1 cellular context compared by ENCODE assay signal in the genomic region with DNA sequence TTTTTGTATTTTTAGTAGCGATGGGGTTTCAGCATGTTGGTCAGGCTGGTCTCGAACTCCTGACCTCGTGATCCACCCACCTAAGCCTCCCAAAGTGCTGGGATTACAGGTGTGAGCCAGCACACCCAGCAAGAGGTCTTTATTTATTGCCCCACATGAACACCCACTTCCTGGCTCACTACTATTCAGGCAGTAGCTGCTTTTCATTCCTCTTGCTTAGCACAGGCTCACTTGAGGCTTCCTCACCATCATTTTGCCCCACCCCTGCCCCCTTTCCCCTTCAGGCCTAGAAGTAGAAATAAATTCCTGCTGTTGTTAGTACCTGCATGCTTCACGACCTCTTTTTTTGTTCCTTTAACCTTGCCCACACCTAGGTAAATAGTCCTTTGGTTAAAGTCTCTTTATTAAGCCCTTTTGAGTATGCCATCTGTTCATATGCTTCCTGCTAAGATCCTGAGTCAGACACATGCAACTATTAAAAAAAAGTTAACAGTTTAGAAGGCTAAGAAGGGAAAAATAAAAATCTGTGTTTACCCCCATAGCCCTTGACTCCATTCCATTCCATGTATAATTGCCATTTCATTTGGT.
TF ChIP-seq lines count a peak whose summit lies in the region.

No MANE protein-coding gene starts in this region.

TF ChIP-seq in HepG2, 621 proteins besides CTCF, POLR2A, EP300 and RAD21 (continued from another document):
- TF ChIP-seq, protein P1, sequence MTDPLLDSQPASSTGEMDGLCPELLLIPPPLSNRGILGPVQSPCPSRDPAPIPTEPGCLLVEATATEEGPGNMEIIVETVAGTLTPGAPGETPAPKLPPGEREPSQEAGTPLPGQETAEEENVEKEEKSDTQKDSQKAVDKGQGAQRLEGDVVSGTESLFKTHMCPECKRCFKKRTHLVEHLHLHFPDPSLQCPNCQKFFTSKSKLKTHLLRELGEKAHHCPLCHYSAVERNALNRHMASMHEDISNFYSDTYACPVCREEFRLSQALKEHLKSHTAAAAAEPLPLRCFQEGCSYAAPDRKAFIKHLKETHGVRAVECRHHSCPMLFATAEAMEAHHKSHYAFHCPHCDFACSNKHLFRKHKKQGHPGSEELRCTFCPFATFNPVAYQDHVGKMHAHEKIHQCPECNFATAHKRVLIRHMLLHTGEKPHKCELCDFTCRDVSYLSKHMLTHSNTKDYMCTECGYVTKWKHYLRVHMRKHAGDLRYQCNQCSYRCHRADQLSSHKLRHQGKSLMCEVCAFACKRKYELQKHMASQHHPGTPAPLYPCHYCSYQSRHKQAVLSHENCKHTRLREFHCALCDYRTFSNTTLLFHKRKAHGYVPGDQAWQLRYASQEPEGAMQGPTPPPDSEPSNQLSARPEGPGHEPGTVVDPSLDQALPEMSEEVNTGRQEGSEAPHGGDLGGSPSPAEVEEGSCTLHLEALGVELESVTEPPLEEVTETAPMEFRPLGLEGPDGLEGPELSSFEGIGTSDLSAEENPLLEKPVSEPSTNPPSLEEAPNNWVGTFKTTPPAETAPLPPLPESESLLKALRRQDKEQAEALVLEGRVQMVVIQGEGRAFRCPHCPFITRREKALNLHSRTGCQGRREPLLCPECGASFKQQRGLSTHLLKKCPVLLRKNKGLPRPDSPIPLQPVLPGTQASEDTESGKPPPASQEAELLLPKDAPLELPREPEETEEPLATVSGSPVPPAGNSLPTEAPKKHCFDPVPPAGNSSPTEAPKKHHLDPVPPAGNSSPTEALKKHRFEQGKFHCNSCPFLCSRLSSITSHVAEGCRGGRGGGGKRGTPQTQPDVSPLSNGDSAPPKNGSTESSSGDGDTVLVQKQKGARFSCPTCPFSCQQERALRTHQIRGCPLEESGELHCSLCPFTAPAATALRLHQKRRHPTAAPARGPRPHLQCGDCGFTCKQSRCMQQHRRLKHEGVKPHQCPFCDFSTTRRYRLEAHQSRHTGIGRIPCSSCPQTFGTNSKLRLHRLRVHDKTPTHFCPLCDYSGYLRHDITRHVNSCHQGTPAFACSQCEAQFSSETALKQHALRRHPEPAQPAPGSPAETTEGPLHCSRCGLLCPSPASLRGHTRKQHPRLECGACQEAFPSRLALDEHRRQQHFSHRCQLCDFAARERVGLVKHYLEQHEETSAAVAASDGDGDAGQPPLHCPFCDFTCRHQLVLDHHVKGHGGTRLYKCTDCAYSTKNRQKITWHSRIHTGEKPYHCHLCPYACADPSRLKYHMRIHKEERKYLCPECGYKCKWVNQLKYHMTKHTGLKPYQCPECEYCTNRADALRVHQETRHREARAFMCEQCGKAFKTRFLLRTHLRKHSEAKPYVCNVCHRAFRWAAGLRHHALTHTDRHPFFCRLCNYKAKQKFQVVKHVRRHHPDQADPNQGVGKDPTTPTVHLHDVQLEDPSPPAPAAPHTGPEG (CRISPR knock-in tag; IDR thresholded peaks at IDR 0.05): no peak
- no peak for TF ChIP-seq ZMYM4 (CRISPR knock-in tag; IDR thresholded peaks at IDR 0.05)
- TF ChIP-seq, protein P2, sequence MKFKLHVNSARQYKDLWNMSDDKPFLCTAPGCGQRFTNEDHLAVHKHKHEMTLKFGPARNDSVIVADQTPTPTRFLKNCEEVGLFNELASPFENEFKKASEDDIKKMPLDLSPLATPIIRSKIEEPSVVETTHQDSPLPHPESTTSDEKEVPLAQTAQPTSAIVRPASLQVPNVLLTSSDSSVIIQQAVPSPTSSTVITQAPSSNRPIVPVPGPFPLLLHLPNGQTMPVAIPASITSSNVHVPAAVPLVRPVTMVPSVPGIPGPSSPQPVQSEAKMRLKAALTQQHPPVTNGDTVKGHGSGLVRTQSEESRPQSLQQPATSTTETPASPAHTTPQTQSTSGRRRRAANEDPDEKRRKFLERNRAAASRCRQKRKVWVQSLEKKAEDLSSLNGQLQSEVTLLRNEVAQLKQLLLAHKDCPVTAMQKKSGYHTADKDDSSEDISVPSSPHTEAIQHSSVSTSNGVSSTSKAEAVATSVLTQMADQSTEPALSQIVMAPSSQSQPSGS (CRISPR knock-in tag; IDR thresholded peaks at IDR 0.05): no peak
- TF ChIP-seq FIP1L1 (IDR thresholded peaks at IDR 0.05; ENCODE audit: borderline replicate concordance, insufficient read depth, low read depth, low read length): no peak
- no peak for TF ChIP-seq IKZF1 (IDR thresholded peaks at IDR 0.05)
- TF ChIP-seq, protein P3, sequence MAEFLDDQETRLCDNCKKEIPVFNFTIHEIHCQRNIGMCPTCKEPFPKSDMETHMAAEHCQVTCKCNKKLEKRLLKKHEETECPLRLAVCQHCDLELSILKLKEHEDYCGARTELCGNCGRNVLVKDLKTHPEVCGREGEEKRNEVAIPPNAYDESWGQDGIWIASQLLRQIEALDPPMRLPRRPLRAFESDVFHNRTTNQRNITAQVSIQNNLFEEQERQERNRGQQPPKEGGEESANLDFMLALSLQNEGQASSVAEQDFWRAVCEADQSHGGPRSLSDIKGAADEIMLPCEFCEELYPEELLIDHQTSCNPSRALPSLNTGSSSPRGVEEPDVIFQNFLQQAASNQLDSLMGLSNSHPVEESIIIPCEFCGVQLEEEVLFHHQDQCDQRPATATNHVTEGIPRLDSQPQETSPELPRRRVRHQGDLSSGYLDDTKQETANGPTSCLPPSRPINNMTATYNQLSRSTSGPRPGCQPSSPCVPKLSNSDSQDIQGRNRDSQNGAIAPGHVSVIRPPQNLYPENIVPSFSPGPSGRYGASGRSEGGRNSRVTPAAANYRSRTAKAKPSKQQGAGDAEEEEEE (CRISPR knock-in tag; IDR thresholded peaks at IDR 0.05; ENCODE audit: borderline replicate concordance): no peak
- no peak for TF ChIP-seq YY1 (IDR thresholded peaks at IDR 0.05; ENCODE audit: insufficient read depth, insufficient replicate concordance, low read depth, low read length)
TF ChIP-seq in HepG2: peak in this region for 0.
